ENCODE assay signal across 25 cellular contexts in genomic region chr13:110637747-110638146, GRCh38. TPM values are rescaled to one million over a fixed set of nuclear protein-coding genes. Genes with fewer than 3 reads are reported as not detected.
DNase-seq lines count a peak whose midpoint lies in the region; ATAC-seq and TF ChIP-seq lines count a peak whose summit lies in the region.
"Had no signal": no experiment of that assay in that cellular context is flagged by ENCODE, and none has a peak within 500 bp of the region (broad histone marks: within the 10 kb centered on the region; RNA-seq: fewer than 3 reads in every experiment).

No MANE protein-coding gene starts in this region.

- no peaks in the 10 kb centered on the region for H3K9me3 ChIP-seq in RWPE2 (ENCODE audit: severe bottlenecking)
- no peaks in the 10 kb centered on the region for H3K9me3 ChIP-seq in neutrophil
- H3K9me3 ChIP-seq: heart right ventricle, prostate gland, sigmoid colon had no signal

- DNase-seq in NCI-H2029 (lab: John Stamatoyannopoulos, UW): peak; percentile 66
- DNase-seq in NCI-H2029 treated with DMSO at 0.1 percent for 48 hours (lab: John Stamatoyannopoulos, UW): no peak
- peak; percentile 51 for DNase-seq in H7
- DNase-seq in RWPE2 (ENCODE audit: low spot score): no peak
- DNase-seq in stimulated activated CD4-positive, alpha-beta T cell treated with anti-CD3 and anti-CD28 coated beads, Interleukin-2, amount 100 ng/mL, for 48 hours: no peak
- DNase-seq in nucleus accumbens (lab: John Stamatoyannopoulos, UW): no peak
- DNase-seq: 8988T; activated CD4-positive, alpha-beta T cell treated with anti-CD3 and anti-CD28 coated beads, Interleukin-2, amount 10 ng/mL, durations not matched to agents 24 days and 14 days; CD4-positive, CD25-positive, alpha-beta regulatory T cell; dorsolateral prefrontal cortex; foreskin melanocyte; heart right ventricle; midbrain; naive B cell; PC-3; sigmoid colon; stimulated activated CD4-positive, alpha-beta T cell treated with anti-CD3 and anti-CD28 coated beads, Interleukin-12 subunit alpha, Interleukin-12 subunit beta, amount 100 ng/mL, for 4 hours; stimulated activated CD4-positive, alpha-beta T cell treated with anti-CD3 and anti-CD28 coated beads, Interleukin-4, amount 100 ng/mL, for 1 hour; substantia nigra; T-helper 9 cell; trophoblast cell had no signal

- H3K27me3 ChIP-seq in H7 (ENCODE audit: control insufficient read depth, insufficient read depth, low read length): no peaks in the 10 kb centered on the region
- H3K27me3 ChIP-seq in RWPE2 (ENCODE audit: insufficient read depth, poor library complexity, severe bottlenecking): no peaks in the 10 kb centered on the region
- no peaks in the 10 kb centered on the region for H3K27me3 ChIP-seq in neutrophil
- H3K27me3 ChIP-seq: dorsolateral prefrontal cortex, heart right ventricle, sigmoid colon had no signal

- H3K36me3 ChIP-seq in H7 (replicated peaks; ENCODE audit: control insufficient read depth, insufficient read depth, low read length): peaks cover 21% of the 10 kb centered on the region
- H3K36me3 ChIP-seq in RWPE2 (ENCODE audit: low read depth): peaks cover 87% of the 10 kb centered on the region
- peaks cover 84% of the 10 kb centered on the region for H3K36me3 ChIP-seq in neutrophil

- no peak overlapping the region for H3K4me3 ChIP-seq in H7 (ENCODE audit: insufficient read depth, low read depth, low read length)
- no peak overlapping the region for H3K4me3 ChIP-seq in RWPE2 (ENCODE audit: severe bottlenecking)
- H3K4me3 ChIP-seq in neutrophil (ENCODE audit: low read depth in 1 of 2, low read length in 1 of 2): no peak overlapping the region
- H3K4me3 ChIP-seq: dorsolateral prefrontal cortex, heart right ventricle, K562, prostate gland, sigmoid colon had no signal

- ATAC-seq in RWPE2 (ENCODE audit: low read depth) (peak; percentile 10; the same call in 1 of the 3 replicates), GM18907 (IDR thresholded peaks at IDR 0.05; ENCODE audit: unreplicated experiment) (no peak)
- ATAC-seq: heart right ventricle, K562, PC-3 had no signal

- TF ChIP-seq CTCF in RWPE2 (IDR thresholded peaks at IDR 0.05; ENCODE audit: poor library complexity, severe bottlenecking) (no peak), neutrophil (IDR thresholded peaks at IDR 0.05) (no peak)

- H3K27ac ChIP-seq in RWPE2 (ENCODE audit: poor library complexity, severe bottlenecking): no peak overlapping the region
- peak overlapping the region; percentile 15 for H3K27ac ChIP-seq in neutrophil
- H3K27ac ChIP-seq: heart right ventricle, prostate gland, sigmoid colon had no signal

- no peaks in the 10 kb centered on the region for H3K4me1 ChIP-seq in RWPE2 (ENCODE audit: insufficient read depth, poor library complexity, severe bottlenecking)
- H3K4me1 ChIP-seq in neutrophil (ENCODE audit: control insufficient read depth in 1 of 2, insufficient read depth in 1 of 2, low read depth in 1 of 2, low read length in 1 of 2): no peaks in the 10 kb centered on the region
- H3K4me1 ChIP-seq: prostate gland had no signal

RNA-seq across cellular contexts. Expression of gene NAXD, which starts 22.4 kb away (rescaled TPM):
- total RNA-seq in H7 (2014; rRNA removed; shearing (Covaris generic)): 21.0 and 22.8 TPM in 2 replicates

Comparison
In these comparisons a context has a peak if more than half of its experiments do, and no peak if none do; other contexts are left out.
1. DNase-seq: peak in NCI-H2029 (single experiment) and H7 (single experiment); none in NCI-H2029 treated with DMSO at 0.1 percent for 48 hours (single experiment), RWPE2 (single experiment), stimulated activated CD4-positive, alpha-beta T cell treated with anti-CD3 and anti-CD28 coated beads, Interleukin-2, amount 100 ng/mL, for 48 hours (0 of 2) and nucleus accumbens (0 of 56).